Comparison of ENCODE assay signal across 9 cellular contexts in genomic region chr13:46962286-46962941, GRCh38.
DNase-seq lines count a peak whose midpoint lies in the region; ATAC-seq and TF ChIP-seq lines count a peak whose summit lies in the region.
"Had no signal": no experiment of that assay in that cellular context is flagged by ENCODE, and none has a peak within 500 bp of the region (broad histone marks: within the 10 kb centered on the region; RNA-seq: fewer than 3 reads in every experiment).

No MANE protein-coding gene starts in this region.

- H3K9me3 ChIP-seq in mesenchymal stem cell (ENCODE audit: control insufficient read depth, low read length) = no peaks in the 10 kb centered on the region
- H3K9me3 ChIP-seq: ovary had no signal

- H3K27me3 Mint-ChIP-seq in Calu3 (ENCODE audit: unreplicated experiment) (no peaks in the 10 kb centered on the region), HFFc6 (ENCODE audit: insufficient read depth) (peaks cover 3% of the 10 kb centered on the region; the same call in 1 of the 2 replicates)

- DNase-seq in Calu3 (no peak), HFFc6 (peak; percentile 28), mesenchymal stem cell (peak; percentile 41), posterior vena cava (ENCODE audit: low spot score) (no peak), NCI-H2029 treated with DMSO at 0.1 percent for 48 hours (lab: John Stamatoyannopoulos, UW) (no peak)
- DNase-seq: ovary had no signal

- no peak overlapping the region for H3K14ac ChIP-seq in mesenchymal stem cell (ENCODE audit: low read length in 2 of 2)

- no peak overlapping the region for H2BK120ac ChIP-seq in mesenchymal stem cell (ENCODE audit: low read depth, low read length)

- no peak overlapping the region for H3K27ac ChIP-seq in mesenchymal stem cell (ENCODE audit: low read length, poor library complexity, severe bottlenecking)
- H3K27ac ChIP-seq: ovary had no signal

- H3K9me3 Mint-ChIP-seq in Calu3 (ENCODE audit: low read depth, unreplicated experiment) (no peaks in the 10 kb centered on the region), HFFc6 (no peaks in the 10 kb centered on the region)

- H3K4me1 Mint-ChIP-seq in Calu3 (ENCODE audit: low read depth, unreplicated experiment) (peaks cover 8% of the 10 kb centered on the region), HFFc6 (ENCODE audit: low read depth) (peaks cover 19% of the 10 kb centered on the region)

- TF ChIP-seq CTCF in Calu3 (IDR thresholded peaks at IDR 0.05; ENCODE audit: unreplicated experiment) (peak; percentile 37), HFFc6 (IDR thresholded peaks at IDR 0.05) (peak; percentile 65; the same call in 1 of the 2 replicates), WI38 (IDR thresholded peaks at IDR 0.05; ENCODE audit: low read depth, low read length) (0 out of 2 replicates have a peak, but pooled peaks have one; percentile 16)

- no peaks in the 10 kb centered on the region for H3K79me1 ChIP-seq in mesenchymal stem cell (replicated peaks; ENCODE audit: low read length, poor library complexity, severe bottlenecking)

- H3K4ac ChIP-seq in mesenchymal stem cell (ENCODE audit: low read depth in 1 of 2, low read length in 2 of 2) = no peak overlapping the region

- no peak overlapping the region for H3K4me3 ChIP-seq in WI38 (ENCODE audit: low read depth, low read length)
- no peak overlapping the region for H3K4me3 ChIP-seq in mesenchymal stem cell (ENCODE audit: insufficient read depth in 1 of 2, low read depth in 1 of 2, low read length in 2 of 2)
- H3K4me3 ChIP-seq: ovary had no signal

- no peak overlapping the region for H2BK5ac ChIP-seq in mesenchymal stem cell (ENCODE audit: low read depth, low read length, poor library complexity, severe bottlenecking)

- H3K27me3 ChIP-seq in mesenchymal stem cell (ENCODE audit: control insufficient read depth in 1 of 2, insufficient read depth in 1 of 2, low read length in 2 of 2) = no peaks in the 10 kb centered on the region
- H3K27me3 ChIP-seq: ovary had no signal

- intact Hi-C loops in Calu3 (cut with micrococcal nuclease; ENCODE audit: unreplicated experiment) = no loop called here
- intact Hi-C loops in posterior vena cava (cut with DNase I) = no loop called here

- no peak overlapping the region for H3K23ac ChIP-seq in mesenchymal stem cell (ENCODE audit: low read length in 2 of 2)

- no peaks in the 10 kb centered on the region for H3K4me1 ChIP-seq in mesenchymal stem cell (ENCODE audit: control insufficient read depth, insufficient read depth, low read depth, low read length)

- H3K27ac Mint-ChIP-seq in Calu3 (ENCODE audit: unreplicated experiment) (no peak overlapping the region), HFFc6 (no peak overlapping the region; the same call in 1 of the 2 replicates)

- BruUV-seq in Calu3 (replicated peaks; lab: Mats Ljungman, UMichigan) = no TSS peak

- H3K18ac ChIP-seq in mesenchymal stem cell (ENCODE audit: low read depth in 1 of 2, low read length in 2 of 2) = no peak overlapping the region

- no peak overlapping the region for H2BK15ac ChIP-seq in mesenchymal stem cell (ENCODE audit: low read depth, poor library complexity, severe bottlenecking)

- H4K91ac ChIP-seq in mesenchymal stem cell (ENCODE audit: low read length) = no peak overlapping the region

- H2BK12ac ChIP-seq in mesenchymal stem cell (ENCODE audit: low read length in 2 of 2) = peak overlapping the region in 1 of 2 experiments; percentile 54

- H3K36me3 Mint-ChIP-seq in Calu3 (ENCODE audit: insufficient read depth, unreplicated experiment) (no peaks in the 10 kb centered on the region), HFFc6 (ENCODE audit: low read depth) (no peaks in the 10 kb centered on the region)

- 80% methylated on average over 2 of the region's 5 CpGs for WGBS in mesenchymal stem cell

- H3K36me3 ChIP-seq in mesenchymal stem cell (ENCODE audit: control insufficient read depth in 1 of 2, insufficient read depth in 2 of 2, low read depth in 1 of 2, low read length in 2 of 2) = no peaks in the 10 kb centered on the region
- H3K36me3 ChIP-seq: ovary had no signal

- peak overlapping the region; percentile 71 for H3K9ac ChIP-seq in mesenchymal stem cell (ENCODE audit: low read length)

- no peak for ATAC-seq in HG02798 (IDR thresholded peaks at IDR 0.05; ENCODE audit: poor library complexity, unreplicated experiment)
- ATAC-seq in GM21717 (IDR thresholded peaks at IDR 0.05; ENCODE audit: unreplicated experiment) = no peak

- no peak overlapping the region for H2AFZ ChIP-seq in mesenchymal stem cell (ENCODE audit: low read depth, low read length)

- CTCF ChIA-PET in Calu3 (lab: Charles Lee) = interaction anchor here (0.8 to 1.7 kb wide), 4 partner anchors 11 to 497 kb away, joined by 3 to 13 read pairs (median 4); no protein-coding TSS in a partner anchor

- no peak overlapping the region for H4K8ac ChIP-seq in mesenchymal stem cell (ENCODE audit: low read length)

- no peak overlapping the region for H3K4me2 ChIP-seq in mesenchymal stem cell (ENCODE audit: low read length, poor library complexity, severe bottlenecking)

- H2AK5ac ChIP-seq in mesenchymal stem cell (ENCODE audit: low read length, severe bottlenecking) = no peak overlapping the region

- H3K4me3 Mint-ChIP-seq in Calu3 (ENCODE audit: low read depth, unreplicated experiment) (no peak overlapping the region), HFFc6 (0 out of 2 replicates have a peak overlapping the region, but pooled peaks have one; percentile 23)

Comparison
In these comparisons a context has a peak if more than half of its experiments do, and no peak if none do; other contexts are left out.
1. DNase-seq: peak in HFFc6 (single experiment) and mesenchymal stem cell (single experiment); none in Calu3 (single experiment), posterior vena cava (single experiment) and NCI-H2029 treated with DMSO at 0.1 percent for 48 hours (single experiment).
2. Peak in every context shown above with its lines, with median percentiles within 50 percentile points of each other: CTCF ChIP-seq.